In genomic region chr13:46830405-46831005, GRCh38 we compare ENCODE assay signal across 24 cellular contexts. TPM values are rescaled to one million over a fixed set of nuclear protein-coding genes. Genes with fewer than 3 reads are reported as not detected.
DNase-seq lines count a peak whose midpoint lies in the region; ATAC-seq, FAIRE-seq and TF ChIP-seq lines count a peak whose summit lies in the region.
"Had no signal": no experiment of that assay in that cellular context is flagged by ENCODE, and none has a peak within 500 bp of the region (broad histone marks: within the 10 kb centered on the region; RNA-seq: fewer than 3 reads in every experiment).

No MANE protein-coding gene starts in this region.

- H3K27ac ChIP-seq in right lobe of liver (no peak overlapping the region), HepG2 (ENCODE audit: extremely low read length, insufficient read depth, low read length) (no peak overlapping the region), brain microvascular endothelial cell (no peak overlapping the region)
- H3K27ac ChIP-seq: 22Rv1; A549; BLaER1 treated with 17β-estradiol and CSF1 and Interleukin-3, amounts not matched to agents 10 nM and 100 nM; C4-2B had no signal

- TF ChIP-seq EP300 in HepG2 (IDR thresholded peaks at IDR 0.05; ENCODE audit: low read depth in 2 of 2, low read length in 2 of 2) = no peak
- no peak for TF ChIP-seq EP300 in HepG2 (CRISPR knock-in tag; IDR thresholded peaks at IDR 0.05; ENCODE audit: borderline replicate concordance)

- H4K20me1 ChIP-seq in HepG2 (ENCODE audit: insufficient read depth, low read length) = no peaks in the 10 kb centered on the region
- H4K20me1 ChIP-seq: BLaER1 treated with 17β-estradiol and CSF1 and Interleukin-3, amounts not matched to agents 10 nM and 100 nM had no signal

- no peaks in the 10 kb centered on the region for H3K36me3 ChIP-seq in right lobe of liver
- no peaks in the 10 kb centered on the region for H3K36me3 ChIP-seq in HepG2 (replicated peaks in 1 of 2; ENCODE audit: control insufficient read depth in 1 of 2, insufficient read depth in 2 of 2, low read length in 2 of 2)
- H3K36me3 ChIP-seq in mucosa of descending colon (ENCODE audit: low read depth) = no peaks in the 10 kb centered on the region
- H3K36me3 ChIP-seq in brain microvascular endothelial cell (replicated peaks) = no peaks in the 10 kb centered on the region
- H3K36me3 ChIP-seq: BLaER1 treated with 17β-estradiol and CSF1 and Interleukin-3, amounts not matched to agents 10 nM and 100 nM had no signal

- TF ChIP-seq POLR2A in right lobe of liver (IDR thresholded peaks at IDR 0.05) (no peak), HepG2 (IDR thresholded peaks at IDR 0.05; ENCODE audit: insufficient read depth in 1 of 2, low read depth in 2 of 2, low read length in 2 of 2) (no peak)

- intact Hi-C loops in right lobe of liver (cut with DNase I) (no loop called here), HepG2 (cut with micrococcal nuclease; ENCODE audit: unreplicated experiment) (loop anchor here (2.0 to 5.0 kb wide), 3 partner anchors 627 to 944 kb away; no protein-coding TSS in a partner anchor), left colon (cut with DNase I, micrococcal nuclease) (loop anchor here in 1 of 2 donors (5.0 kb wide), 1 partner anchor 942 kb away; no protein-coding TSS in a partner anchor), mucosa of descending colon (cut with DNase I, micrococcal nuclease) (loop anchor here in 1 of 2 donors (5.0 kb wide), 1 partner anchor 942 kb away; no protein-coding TSS in a partner anchor)

- no peak overlapping the region for H3K9ac ChIP-seq in HepG2 (ENCODE audit: insufficient read depth, low read depth, low read length)

- no peak overlapping the region for H3K4me3 Mint-ChIP-seq in activated T-cell treated with anti-CD3 and anti-CD28 coated beads, Interleukin-2, amount 50 U/mL, for 72 hours
- H3K4me3 Mint-ChIP-seq: B cell; CD4-positive, alpha-beta T cell; CD8-positive, alpha-beta T cell had no signal

- no peaks in the 10 kb centered on the region for H3K4me1 Mint-ChIP-seq in activated T-cell treated with anti-CD3 and anti-CD28 coated beads, Interleukin-2, amount 50 U/mL, for 72 hours (ENCODE audit: low read depth)
- H3K4me1 Mint-ChIP-seq: B cell had no signal

- no peak for TF ChIP-seq RAD21 in HepG2 (CRISPR knock-in tag; IDR thresholded peaks at IDR 0.05)

- CTCF ChIA-PET in HepG2 (lab: Yijun Ruan, JAX; ENCODE audit: low intra/inter-chr PET ratio, low total read pairs) = no interaction called here

- H2AFZ ChIP-seq in HepG2 (ENCODE audit: low read length) = no peak overlapping the region

- no peak for DNase-seq in right lobe of liver
- DNase-seq in HepG2 (ENCODE audit: low spot score) = no peak
- no peak for DNase-seq in left colon
- DNase-seq in mucosa of descending colon = no peak
- DNase-seq in renal cortical epithelial cell (ENCODE audit: low read depth) = peak; percentile 3
- no peak for DNase-seq in brain microvascular endothelial cell
- no peak for DNase-seq in foreskin fibroblast
- DNase-seq in activated T-cell treated with anti-CD3 and anti-CD28 coated beads, Interleukin-2, amount 50 U/mL, for 72 hours = no peak
- DNase-seq: AML-193; Caco-2; Calu3; CD4-positive, alpha-beta T cell; CD8-positive, alpha-beta T cell; DMS79 treated with DMSO at 0.1 percent for 48 hours; GF-D8 had no signal

- H3K9me3 Mint-ChIP-seq in activated T-cell treated with anti-CD3 and anti-CD28 coated beads, Interleukin-2, amount 50 U/mL, for 72 hours = no peaks in the 10 kb centered on the region
- H3K9me3 Mint-ChIP-seq: CD4-positive, alpha-beta T cell; CD8-positive, alpha-beta T cell had no signal

- no peaks in the 10 kb centered on the region for H3K79me2 ChIP-seq in HepG2 (ENCODE audit: insufficient read depth, low read length)

- no peaks in the 10 kb centered on the region for H3K36me3 Mint-ChIP-seq in activated T-cell treated with anti-CD3 and anti-CD28 coated beads, Interleukin-2, amount 50 U/mL, for 72 hours (ENCODE audit: insufficient read depth in 2 of 2)
- H3K36me3 Mint-ChIP-seq: CD8-positive, alpha-beta T cell had no signal

- no peaks in the 10 kb centered on the region for H3K27me3 Mint-ChIP-seq in activated T-cell treated with anti-CD3 and anti-CD28 coated beads, Interleukin-2, amount 50 U/mL, for 72 hours (ENCODE audit: low read depth)

- ATAC-seq in right lobe of liver (peak; percentile 18 to 70 (median 36)), HepG2 (no peak), left colon (peak; percentile 70), mucosa of descending colon (peak; percentile 30)
- no peak for ATAC-seq in activated T-cell treated with anti-CD3 and anti-CD28 coated beads, Interleukin-2, amount 50 U/mL, for 72 hours (replicated peaks in 1 of 2)
- ATAC-seq: A549; CD8-positive, alpha-beta T cell had no signal

- H3K4me1 ChIP-seq in right lobe of liver (no peaks in the 10 kb centered on the region), HepG2 (ENCODE audit: insufficient read depth, low read length) (no peaks in the 10 kb centered on the region), mucosa of descending colon (ENCODE audit: low read depth) (no peaks in the 10 kb centered on the region)
- H3K4me1 ChIP-seq: A549; BLaER1 treated with 17β-estradiol and CSF1 and Interleukin-3, amounts not matched to agents 10 nM and 100 nM; Caco-2 had no signal

- TF ChIP-seq CTCF in right lobe of liver (IDR thresholded peaks at IDR 0.05) = no peak
- no peak for TF ChIP-seq CTCF in HepG2 (CRISPR knock-in tag; IDR thresholded peaks at IDR 0.05)
- TF ChIP-seq CTCF in mucosa of descending colon (IDR thresholded peaks at IDR 0.05) = no peak
- no peak for TF ChIP-seq CTCF in brain microvascular endothelial cell (IDR thresholded peaks at IDR 0.05; ENCODE audit: low read depth, low read length, missing control alignments)
- TF ChIP-seq CTCF in foreskin fibroblast (IDR thresholded peaks at IDR 0.05; ENCODE audit: low read depth, low read length) = no peak

- H3K4me3 ChIP-seq in right lobe of liver = no peak overlapping the region
- H3K4me3 ChIP-seq in HepG2 (replicated peaks in 1 of 3; ENCODE audit: insufficient read depth in 1 of 3, low read depth in 2 of 3, low read length in 3 of 3) = no peak overlapping the region
- no peak overlapping the region for H3K4me3 ChIP-seq in mucosa of descending colon
- no peak overlapping the region for H3K4me3 ChIP-seq in brain microvascular endothelial cell (ENCODE audit: low read depth, low read length)
- no peak overlapping the region for H3K4me3 ChIP-seq in foreskin fibroblast (ENCODE audit: low read depth in 1 of 2, low read length in 2 of 2)
- H3K4me3 ChIP-seq: A549; BLaER1 treated with 17β-estradiol and CSF1 and Interleukin-3, amounts not matched to agents 10 nM and 100 nM had no signal

- no peak overlapping the region for H3K27ac Mint-ChIP-seq in activated T-cell treated with anti-CD3 and anti-CD28 coated beads, Interleukin-2, amount 50 U/mL, for 72 hours
- H3K27ac Mint-ChIP-seq: B cell; CD4-positive, alpha-beta T cell; CD8-positive, alpha-beta T cell had no signal

- BruUV-seq in HepG2 (replicated peaks; lab: Mats Ljungman, UMichigan) = no TSS peak

- H3K9me3 ChIP-seq in right lobe of liver (no peaks in the 10 kb centered on the region), HepG2 (ENCODE audit: low read length) (no peaks in the 10 kb centered on the region), mucosa of descending colon (no peaks in the 10 kb centered on the region)
- H3K9me3 ChIP-seq: A549; BLaER1 treated with 17β-estradiol and CSF1 and Interleukin-3, amounts not matched to agents 10 nM and 100 nM; Caco-2 had no signal

- H3K4me2 ChIP-seq in HepG2 (ENCODE audit: low read depth, low read length) = no peak overlapping the region
- H3K4me2 ChIP-seq: A549; BLaER1 treated with 17β-estradiol and CSF1 and Interleukin-3, amounts not matched to agents 10 nM and 100 nM had no signal

- POLR2A ChIA-PET in HepG2 (lab: Yijun Ruan, JAX) = no interaction called here

- no peaks in the 10 kb centered on the region for H3K27me3 ChIP-seq in right lobe of liver
- no peaks in the 10 kb centered on the region for H3K27me3 ChIP-seq in HepG2 (ENCODE audit: control insufficient read depth in 1 of 2, insufficient read depth in 2 of 2, low read length in 2 of 2)
- H3K27me3 ChIP-seq in brain microvascular endothelial cell (replicated peaks) = no peaks in the 10 kb centered on the region
- H3K27me3 ChIP-seq: BLaER1 treated with 17β-estradiol and CSF1 and Interleukin-3, amounts not matched to agents 10 nM and 100 nM had no signal

- in situ Hi-C loops in HepG2 (cut with HindIII; ENCODE audit: extremely low pct_ligation_motif_present, low pct_unique_long_range_greater_than_20kb) = loop anchor here (25.0 kb wide), 1 partner anchor 932 kb away; no protein-coding TSS in a partner anchor
- in situ Hi-C loops in brain microvascular endothelial cell (cut with HindIII; ENCODE audit: low pct_ligation_motif_present, low sequenced_read_pairs) = no loop called here

- FAIRE-seq in HepG2 (lab: Jason Lieb, UNC) = no peak
- FAIRE-seq: A549, D721Med, G401.6, GM12891, GM19239 had no signal

RNA-seq across cellular contexts. Expression of gene ESD, which starts 33.5 kb away (rescaled TPM):
- total RNA-seq in right lobe of liver (10 to 100 TPM; 69.8 to 90.6 (median 85.4) TPM), HepG2 (2016; rRNA removed; fragmentation: Illumina TruSeq; extraction: Trizol) (147 and 234 TPM in 2 replicates), left colon (10 to 100 TPM; 85.4 to 93.0 TPM), mucosa of descending colon (10 to 100 TPM; 86.1 to 98.0 (median 97.0) TPM), renal cortical epithelial cell (132 and 150 TPM in 2 replicates)
- 53.1 and 56.4 TPM in 2 replicates for total RNA-seq in HepG2 (2016; cell fraction: cytosol; rRNA removed; fragmentation: Illumina TruSeq; extraction: Trizol; ENCODE audit: low read depth)
- 146 and 243 TPM in 2 replicates for total RNA-seq in HepG2 (2016; cell fraction: insoluble cytoplasmic fraction; rRNA removed; fragmentation: Illumina TruSeq; extraction: Trizol)
- 92.1 and 96.2 TPM in 2 replicates for total RNA-seq in HepG2 (2016; cell fraction: membrane; rRNA removed; fragmentation: Illumina TruSeq; extraction: Trizol)
- 70.0 and 78.0 TPM in 2 replicates for total RNA-seq in HepG2 (2016; cell fraction: nucleus; rRNA removed; fragmentation: Illumina TruSeq; extraction: Trizol)
- polyA plus RNA-seq in HepG2 (2011; rRNA removed) = 87.5 and 118 TPM in 2 replicates
- polyA plus RNA-seq in HepG2 (2011; cell fraction: cytosol; rRNA removed) = 51.7 and 73.6 TPM in 2 replicates
- polyA plus RNA-seq in HepG2 (2011; cell fraction: nucleus; rRNA removed) = 20.7 and 24.8 TPM in 2 replicates
- polyA plus RNA-seq in HepG2 (2012) = 124 and 156 TPM in 2 replicates
- 62.3 and 69.2 TPM in 2 replicates for polyA plus RNA-seq in HepG2 (2016; cell fraction: cytosol; fragmentation: Illumina TruSeq; extraction: Trizol; ENCODE audit: low read depth)
- polyA plus RNA-seq in HepG2 (2016; cell fraction: insoluble cytoplasmic fraction; fragmentation: Illumina TruSeq; extraction: Trizol; ENCODE audit: low read depth) = 282 and 300 TPM in 2 replicates
- polyA plus RNA-seq in HepG2 (2016; cell fraction: membrane; fragmentation: Illumina TruSeq; extraction: Trizol; ENCODE audit: low read depth) = 93.3 and 95.7 TPM in 2 replicates
- 102 and 106 TPM in 2 replicates for polyA plus RNA-seq in HepG2 (2016; cell fraction: nucleus; fragmentation: Illumina TruSeq; extraction: Trizol; ENCODE audit: insufficient read depth, low read depth)
- 20.2 and 23.9 TPM in 2 replicates for polyA minus RNA-seq in HepG2 (2011; rRNA and poly(A)+ RNA removed; ENCODE audit: low replicate concordance)
- polyA minus RNA-seq in HepG2 (2011; cell fraction: cytosol; rRNA and poly(A)+ RNA removed) = 58.6 and 65.4 TPM in 2 replicates
- polyA minus RNA-seq in HepG2 (2011; cell fraction: nucleus; rRNA and poly(A)+ RNA removed) = 33.9 and 53.6 TPM in 2 replicates
- 100 to 1,000 TPM in 1 of 2 donors, 10 to 100 TPM in 1; 92.4 to 122 TPM for total RNA-seq in activated T-cell treated with anti-CD3 and anti-CD28 coated beads, Interleukin-2, amount 50 U/mL, for 72 hours

Comparison
In these comparisons a context has a peak if more than half of its experiments do, and no peak if none do; other contexts are left out.
1. ATAC-seq: peak in right lobe of liver (4 of 4), left colon (single experiment) and mucosa of descending colon (single experiment); none in HepG2 (single experiment) and activated T-cell treated with anti-CD3 and anti-CD28 coated beads, Interleukin-2, amount 50 U/mL, for 72 hours (0 of 2).